Comparison of ENCODE assay signal across 23 cellular contexts in genomic region chr3:32437898-32438297, GRCh38. TPM values are rescaled to one million over a fixed set of nuclear protein-coding genes. Genes with fewer than 3 reads are reported as not detected.
DNase-seq lines count a peak whose midpoint lies in the region; ATAC-seq, FAIRE-seq and TF ChIP-seq lines count a peak whose summit lies in the region.
"Had no signal": no experiment of that assay in that cellular context is flagged by ENCODE, and none has a peak within 500 bp of the region (broad histone marks: within the 10 kb centered on the region; RNA-seq: fewer than 3 reads in every experiment).

No MANE protein-coding gene starts in this region.

- TF ChIP-seq CTCF in VCaP (conservative IDR thresholded peaks at IDR 0.05) (no peak), upper lobe of right lung (IDR thresholded peaks at IDR 0.05) (no peak), tibial nerve (IDR thresholded peaks at IDR 0.05) (no peak)

- ATAC-seq in CD4-positive, CD25-positive, alpha-beta regulatory T cell (ENCODE audit: low read depth in 2 of 2), result no peak
- ATAC-seq in upper lobe of right lung, result no peak
- ATAC-seq: gastrocnemius medialis; K562; stimulated activated effector memory CD8-positive, alpha-beta T cell treated with anti-CD3 and anti-CD28 coated beads, Interleukin-12 subunit alpha, Interleukin-12 subunit beta, amount 100 ng/mL, for 72 hours had no signal

- H3K36me3 ChIP-seq in CD4-positive, CD25-positive, alpha-beta regulatory T cell (ENCODE audit: control insufficient read depth, insufficient read depth, low read length), result peaks cover 13% of the 10 kb centered on the region
- no peaks in the 10 kb centered on the region for H3K36me3 ChIP-seq in upper lobe of right lung
- peaks cover 0 to 13% (median 0%) of the 10 kb centered on the region in 3 donors for H3K36me3 ChIP-seq in tibial nerve
- H3K36me3 ChIP-seq: gastrocnemius medialis, HAP-1 had no signal

- H3K4me1 Mint-ChIP-seq in T-helper 2 cell treated with Interferon-gamma antibody and Interleukin-4, amounts not matched to agents 5 μg/mL and 100 μg/mL, for 36 hours (ENCODE audit: low read depth), result peaks cover 56% of the 10 kb centered on the region
- H3K4me1 Mint-ChIP-seq in CD4-positive, CD25-positive, alpha-beta regulatory T cell, result peaks cover 24 to 92% (median 68%) of the 10 kb centered on the region in 4 donors

- peaks cover 59% of the 10 kb centered on the region for H3K4me1 ChIP-seq in CD4-positive, CD25-positive, alpha-beta regulatory T cell (ENCODE audit: control insufficient read depth, insufficient read depth, low read length, poor library complexity, severe bottlenecking)
- H3K4me1 ChIP-seq in upper lobe of right lung, result peaks cover 5% of the 10 kb centered on the region
- peaks cover 0 to 12% (median 0%) of the 10 kb centered on the region in 4 donors for H3K4me1 ChIP-seq in tibial nerve

- WGBS in tibial nerve, 2 donors, result 88 to 95% methylated on average over 7 of the region's 7 CpGs

- TF ChIP-seq POLR2A in GM12891 (IDR thresholded peaks at IDR 0.05; ENCODE audit: low read depth, low read length), result no peak
- no peak for TF ChIP-seq POLR2A in tibial nerve (IDR thresholded peaks at IDR 0.05)

- H3K27me3 ChIP-seq in CD4-positive, CD25-positive, alpha-beta regulatory T cell (ENCODE audit: control insufficient read depth, insufficient read depth, low read length), result no peaks in the 10 kb centered on the region
- no peaks in the 10 kb centered on the region for H3K27me3 ChIP-seq in upper lobe of right lung
- H3K27me3 ChIP-seq in tibial nerve, result no peaks in the 10 kb centered on the region
- H3K27me3 ChIP-seq: BLaER1, gastrocnemius medialis, spleen had no signal

- no peak overlapping the region for H3K4me3 ChIP-seq in CD4-positive, CD25-positive, alpha-beta regulatory T cell (ENCODE audit: low read depth, low read length)
- no peak overlapping the region for H3K4me3 ChIP-seq in upper lobe of right lung
- no peak overlapping the region for H3K4me3 ChIP-seq in tibial nerve
- H3K4me3 ChIP-seq: BLaER1, gastrocnemius medialis, HAP-1, K562, spleen had no signal

- no peak overlapping the region for H3K4me3 Mint-ChIP-seq in T-helper 2 cell treated with Interferon-gamma antibody and Interleukin-4, amounts not matched to agents 5 μg/mL and 100 μg/mL, for 36 hours
- H3K4me3 Mint-ChIP-seq in CD4-positive, CD25-positive, alpha-beta regulatory T cell, result peak overlapping the region; percentile 59 to 76 (median 67)

- no peak for TF ChIP-seq EP300 in tibial nerve (IDR thresholded peaks at IDR 0.05)

- H3K9me3 Mint-ChIP-seq in T-helper 2 cell treated with Interferon-gamma antibody and Interleukin-4, amounts not matched to agents 5 μg/mL and 100 μg/mL, for 36 hours, result no peaks in the 10 kb centered on the region
- H3K9me3 Mint-ChIP-seq in CD4-positive, CD25-positive, alpha-beta regulatory T cell, result no peaks in the 10 kb centered on the region
- H3K9me3 Mint-ChIP-seq: stimulated activated effector memory CD8-positive, alpha-beta T cell treated with anti-CD3 and anti-CD28 coated beads, Interleukin-12 subunit alpha, Interleukin-12 subunit beta, amount 100 ng/mL, for 72 hours had no signal

- no peak for DNase-seq in T-helper 2 cell treated with Interferon-gamma antibody and Interleukin-4, amounts not matched to agents 5 μg/mL and 100 μg/mL, for 36 hours (ENCODE audit: low spot score)
- no peak for DNase-seq in T-helper 2 cell
- DNase-seq in CD4-positive, CD25-positive, alpha-beta regulatory T cell, result no peak
- DNase-seq in islet precursor cell, result peak; percentile 48
- no peak for DNase-seq in upper lobe of right lung
- no peak for DNase-seq in GM12891 (ENCODE audit: insufficient read length, low spot score)
- DNase-seq in tibial nerve (ENCODE audit: low spot score in 2 of 2), result no peak
- DNase-seq: activated CD4-positive, alpha-beta T cell treated with anti-CD3 and anti-CD28 coated beads for 1 hour; gastrocnemius medialis; MV-4-11; NCI-H2029 treated with DMSO at 0.1 percent for 48 hours; NCI-H524; SHP77 treated with DMSO at 0.1 percent for 48 hours; spleen; T1000 had no signal

- H3K36me3 Mint-ChIP-seq in T-helper 2 cell treated with Interferon-gamma antibody and Interleukin-4, amounts not matched to agents 5 μg/mL and 100 μg/mL, for 36 hours (ENCODE audit: low read depth), result peaks cover 10% of the 10 kb centered on the region
- peaks cover 10% of the 10 kb centered on the region for H3K36me3 Mint-ChIP-seq in CD4-positive, CD25-positive, alpha-beta regulatory T cell

- peak overlapping the region; percentile 73 for H3K27ac ChIP-seq in CD4-positive, CD25-positive, alpha-beta regulatory T cell (ENCODE audit: insufficient read depth, low read length, poor library complexity, severe bottlenecking)
- peak overlapping the region; percentile 75 for H3K27ac ChIP-seq in VCaP
- no peak overlapping the region for H3K27ac ChIP-seq in upper lobe of right lung
- no peak overlapping the region for H3K27ac ChIP-seq in tibial nerve
- H3K27ac ChIP-seq: BLaER1, gastrocnemius medialis had no signal

- FAIRE-seq in GM12891 (lab: Jason Lieb, UNC), result no peak
- FAIRE-seq: astrocyte, GM18507, K562 had no signal

- H3K27me3 Mint-ChIP-seq in T-helper 2 cell treated with Interferon-gamma antibody and Interleukin-4, amounts not matched to agents 5 μg/mL and 100 μg/mL, for 36 hours (ENCODE audit: low read depth), result no peaks in the 10 kb centered on the region
- H3K27me3 Mint-ChIP-seq in CD4-positive, CD25-positive, alpha-beta regulatory T cell, result no peaks in the 10 kb centered on the region
- H3K27me3 Mint-ChIP-seq: progenitor cell of endocrine pancreas had no signal

- H3K27ac Mint-ChIP-seq in T-helper 2 cell treated with Interferon-gamma antibody and Interleukin-4, amounts not matched to agents 5 μg/mL and 100 μg/mL, for 36 hours, result peak overlapping the region; percentile 36
- H3K27ac Mint-ChIP-seq in CD4-positive, CD25-positive, alpha-beta regulatory T cell, result peak overlapping the region; percentile 21 to 95 (median 85)
- H3K27ac Mint-ChIP-seq: progenitor cell of endocrine pancreas had no signal

- intact Hi-C loops in upper lobe of right lung (cut with DNase I), result no loop called here

- no peaks in the 10 kb centered on the region for H3K9me3 ChIP-seq in CD4-positive, CD25-positive, alpha-beta regulatory T cell (ENCODE audit: control insufficient read depth in 2 of 2, low read length in 2 of 2)
- H3K9me3 ChIP-seq in upper lobe of right lung (no peaks in the 10 kb centered on the region), tibial nerve (no peaks in the 10 kb centered on the region)
- H3K9me3 ChIP-seq: BLaER1, gastrocnemius medialis, HAP-1, spleen had no signal

TF ChIP-seq in GM12891, 5 proteins besides CTCF, POLR2A, EP300 and RAD21:
- TF ChIP-seq PAX5 (IDR thresholded peaks at IDR 0.05; ENCODE audit: insufficient read depth, low read length, severe bottlenecking) (no peak), TAF1 (IDR thresholded peaks at IDR 0.05; ENCODE audit: low read depth, low read length) (no peak), POU2F2 (IDR thresholded peaks at IDR 0.05; ENCODE audit: low read depth, low read length) (no peak), SPI1 (IDR thresholded peaks at IDR 0.05; ENCODE audit: low read depth, low read length) (no peak), POLR2AphosphoS5 (IDR thresholded peaks at IDR 0.05; ENCODE audit: low read depth, low read length) (no peak)

RNA-seq across cellular contexts. Expression of gene CMTM7, which starts 46.2 kb away (rescaled TPM):
- 77.3 TPM for total RNA-seq in CD4-positive, CD25-positive, alpha-beta regulatory T cell
- 100 to 1,000 TPM; 141 to 231 (median 171) TPM for polyA plus RNA-seq in CD4-positive, CD25-positive, alpha-beta regulatory T cell
- 53.2 TPM for total RNA-seq in upper lobe of right lung
- polyA plus RNA-seq in GM12891 (2012; ENCODE audit: low read depth, missing spikeins), result 8.0 TPM
- total RNA-seq in tibial nerve, result 10 to 100 TPM; 10.4 to 47.4 (median 19.5) TPM

Comparison
In these comparisons a context has a peak if more than half of its experiments do, and no peak if none do; other contexts are left out.
1. H3K27ac ChIP-seq: peak in CD4-positive, CD25-positive, alpha-beta regulatory T cell (single experiment) and VCaP (single experiment); none in upper lobe of right lung (single experiment) and tibial nerve (0 of 4).